In genomic region chr5:11903614-11904269, GRCh38 we compare ENCODE assay signal across 8 cellular contexts. TPM values are rescaled to one million over a fixed set of nuclear protein-coding genes. Genes with fewer than 3 reads are reported as not detected.
DNase-seq lines count a peak whose midpoint lies in the region; ATAC-seq lines count a peak whose summit lies in the region.

No MANE protein-coding gene starts in this region.

- H3K27ac ChIP-seq in angular gyrus (ENCODE audit: low read depth, low read length) (peak overlapping the region; percentile 82), temporal lobe (ENCODE audit: low read depth, low read length) (peak overlapping the region; percentile 80)

- ATAC-seq in GM18511 (IDR thresholded peaks at IDR 0.05; ENCODE audit: unreplicated experiment) (peak; percentile 44), HG03565 (IDR thresholded peaks at IDR 0.05; ENCODE audit: unreplicated experiment) (peak; percentile 34), HG02763 (IDR thresholded peaks at IDR 0.05; ENCODE audit: unreplicated experiment) (no peak), HG03571 (IDR thresholded peaks at IDR 0.05; ENCODE audit: unreplicated experiment) (no peak)

- DNase-seq in iPS-NIHi7 (ENCODE audit: extremely low spot score) (peak; percentile 70), middle frontal gyrus (ENCODE audit: extremely low spot score, low spot score) (no peak)

RNA-seq across cellular contexts. Expression of gene CTNND2, which starts 0.5 kb away (rescaled TPM):
- total RNA-seq in temporal lobe, result 115 TPM

Comparison
In these comparisons a context has a peak if more than half of its experiments do, and no peak if none do; other contexts are left out.
1. ATAC-seq: peak in GM18511 (single experiment) and HG03565 (single experiment); none in HG02763 (single experiment) and HG03571 (single experiment).